Comparison of ENCODE assay signal across 8 cellular contexts in genomic region chr1:150148834-150149489, GRCh38. TPM values are rescaled to one million over a fixed set of nuclear protein-coding genes. Genes with fewer than 3 reads are reported as not detected.
DNase-seq lines count a peak whose midpoint lies in the region; ATAC-seq and TF ChIP-seq lines count a peak whose summit lies in the region.

No MANE protein-coding gene starts in this region.

- no peak for DNase-seq in activated CD4-positive, alpha-beta T cell treated with anti-CD3 and anti-CD28 coated beads for 36 hours
- no peak for DNase-seq in activated CD4-positive, alpha-beta T cell treated with anti-CD3 and anti-CD28 coated beads, Interleukin-2, amount 50 U/mL, for 48 hours
- DNase-seq in PC-3 (no peak), epithelial cell of proximal tubule (ENCODE audit: low read depth) (no peak), osteocyte (ENCODE audit: extremely low spot score, unreplicated experiment) (peak; percentile 75)
- no peak for DNase-seq in stimulated activated CD4-positive, alpha-beta T cell treated with anti-CD3 and anti-CD28 coated beads, Interleukin-2, amount 100 ng/mL, for 24 hours

- CTCF ChIA-PET in activated CD4-positive, alpha-beta T cell treated with anti-CD3 and anti-CD28 coated beads for 36 hours (lab: Charles Lee) = interaction anchor here (1.1 to 1.7 kb wide), 3 partner anchors 16 to 76 kb away, joined by 3 to 7 read pairs (median 3); no protein-coding TSS in a partner anchor
- CTCF ChIA-PET in PC-3 (lab: Charles Lee) = no interaction called here

- H3K79me2 ChIP-seq in PC-3 (ENCODE audit: low read length) = no peaks in the 10 kb centered on the region

- peak overlapping the region; percentile 41 for H3K27ac Mint-ChIP-seq in activated CD4-positive, alpha-beta T cell treated with anti-CD3 and anti-CD28 coated beads for 36 hours
- peak overlapping the region; percentile 91 for H3K27ac Mint-ChIP-seq in osteocyte (ENCODE audit: unreplicated experiment)

- H3K36me3 ChIP-seq in PC-3 (ENCODE audit: low read depth, low read length) = no peaks in the 10 kb centered on the region; the same call in 1 of the 2 replicates

- peak overlapping the region; percentile 76 for H3K4me2 ChIP-seq in PC-3 (ENCODE audit: low read length)

- H3F3A ChIP-seq in PC-3 (ENCODE audit: low read length, unreplicated experiment) = peaks cover 4% of the 10 kb centered on the region

- H3K4me3 Mint-ChIP-seq in activated CD4-positive, alpha-beta T cell treated with anti-CD3 and anti-CD28 coated beads for 36 hours = peak overlapping the region; percentile 67
- peak overlapping the region; percentile 87 for H3K4me3 Mint-ChIP-seq in osteocyte (ENCODE audit: unreplicated experiment)

- intact Hi-C loops in activated CD4-positive, alpha-beta T cell treated with anti-CD3 and anti-CD28 coated beads for 36 hours (cut with DNase I, micrococcal nuclease) = loop anchor here in 1 of 2 experiments (1.0 kb wide), 2 partner anchors 82 to 139 kb away; partner anchors contain the start of genes OTUD7B and VPS45
- intact Hi-C loops in PC-3 (cut with micrococcal nuclease) = no loop called here

- no peak for ATAC-seq in activated CD4-positive, alpha-beta T cell treated with anti-CD3 and anti-CD28 coated beads for 36 hours
- ATAC-seq in PC-3 = peak; percentile 14; the same call in 1 of the 2 replicates
- ATAC-seq in GM21423 (IDR thresholded peaks at IDR 0.05; ENCODE audit: unreplicated experiment) = no peak
- ATAC-seq in GM19452 (IDR thresholded peaks at IDR 0.05; ENCODE audit: unreplicated experiment) = no peak

- H2AFZ ChIP-seq in PC-3 (ENCODE audit: low read length) = peak overlapping the region; percentile 67

- H3K9ac ChIP-seq in PC-3 (ENCODE audit: low read length) = peak overlapping the region; percentile 27

- TF ChIP-seq CTCF in PC-3 (conservative IDR thresholded peaks at IDR 0.05; ENCODE audit: low read depth, low read length) = no peak
- TF ChIP-seq CTCF in epithelial cell of proximal tubule (conservative IDR thresholded peaks at IDR 0.05; ENCODE audit: low read depth, low read length) = no peak
- no peak for TF ChIP-seq CTCF in osteocyte (IDR thresholded peaks at IDR 0.05)

- H3K27me3 Mint-ChIP-seq in activated CD4-positive, alpha-beta T cell treated with anti-CD3 and anti-CD28 coated beads for 36 hours = peaks cover 1% of the 10 kb centered on the region
- H3K27me3 Mint-ChIP-seq in osteocyte (ENCODE audit: unreplicated experiment) = no peaks in the 10 kb centered on the region

- no peaks in the 10 kb centered on the region for H3K9me3 ChIP-seq in PC-3 (ENCODE audit: low read length)

- H3K4me1 ChIP-seq in PC-3 (ENCODE audit: insufficient read depth, low read length) = peaks cover 9% of the 10 kb centered on the region; the same call in 1 of the 2 replicates

- H3K36me3 Mint-ChIP-seq in activated CD4-positive, alpha-beta T cell treated with anti-CD3 and anti-CD28 coated beads for 36 hours (ENCODE audit: low read depth) = peaks cover 12% of the 10 kb centered on the region
- H3K36me3 Mint-ChIP-seq in osteocyte (ENCODE audit: unreplicated experiment) = peaks cover 6% of the 10 kb centered on the region

- H3K9me3 Mint-ChIP-seq in activated CD4-positive, alpha-beta T cell treated with anti-CD3 and anti-CD28 coated beads for 36 hours (ENCODE audit: low read depth) = no peaks in the 10 kb centered on the region
- H3K9me3 Mint-ChIP-seq in osteocyte (ENCODE audit: unreplicated experiment) = no peaks in the 10 kb centered on the region

- no peak overlapping the region for H3K27ac ChIP-seq in PC-3 (ENCODE audit: low read length)

- peaks cover 53% of the 10 kb centered on the region for H3K4me1 Mint-ChIP-seq in activated CD4-positive, alpha-beta T cell treated with anti-CD3 and anti-CD28 coated beads for 36 hours
- peaks cover 36% of the 10 kb centered on the region for H3K4me1 Mint-ChIP-seq in osteocyte (ENCODE audit: unreplicated experiment)

- POLR2A ChIA-PET in activated CD4-positive, alpha-beta T cell treated with anti-CD3 and anti-CD28 coated beads for 36 hours (lab: Charles Lee) = interaction anchor here (2.2 kb wide), 1 partner anchor 261 kb away, joined by 11 read pairs; a partner anchor contains a TSS
- POLR2A ChIA-PET in PC-3 (lab: Charles Lee; ENCODE audit: unreplicated experiment) = no interaction called here

- H3K4me3 ChIP-seq in PC-3 (ENCODE audit: low read length) (peak overlapping the region; percentile 69), epithelial cell of proximal tubule (ENCODE audit: low read depth, low read length) (peak overlapping the region; percentile 71)

- BruUV-seq in PC-3 (replicated peaks; lab: Mats Ljungman, UMichigan) = TSS peak; percentile 86

- no peaks in the 10 kb centered on the region for H3K9me2 ChIP-seq in PC-3 (replicated peaks; ENCODE audit: low read length)

- H4K20me1 ChIP-seq in PC-3 (ENCODE audit: low read length) = no peaks in the 10 kb centered on the region

- no peaks in the 10 kb centered on the region for H3K27me3 ChIP-seq in PC-3 (ENCODE audit: low read length)

RNA-seq across cellular contexts. Expression of gene PLEKHO1, which starts 0.8 kb away (rescaled TPM):
- 10 to 100 TPM; 13.2 TPM for total RNA-seq in activated CD4-positive, alpha-beta T cell treated with anti-CD3 and anti-CD28 coated beads for 36 hours
- total RNA-seq in PC-3 (2014; rRNA removed) (13.8 and 29.5 TPM in 2 replicates), epithelial cell of proximal tubule (56.1 and 68.4 TPM in 2 replicates), osteocyte (50.1 and 52.2 TPM in 2 replicates)
